Comparison of ENCODE assay signal across 9 cellular contexts in the genomic region with DNA sequence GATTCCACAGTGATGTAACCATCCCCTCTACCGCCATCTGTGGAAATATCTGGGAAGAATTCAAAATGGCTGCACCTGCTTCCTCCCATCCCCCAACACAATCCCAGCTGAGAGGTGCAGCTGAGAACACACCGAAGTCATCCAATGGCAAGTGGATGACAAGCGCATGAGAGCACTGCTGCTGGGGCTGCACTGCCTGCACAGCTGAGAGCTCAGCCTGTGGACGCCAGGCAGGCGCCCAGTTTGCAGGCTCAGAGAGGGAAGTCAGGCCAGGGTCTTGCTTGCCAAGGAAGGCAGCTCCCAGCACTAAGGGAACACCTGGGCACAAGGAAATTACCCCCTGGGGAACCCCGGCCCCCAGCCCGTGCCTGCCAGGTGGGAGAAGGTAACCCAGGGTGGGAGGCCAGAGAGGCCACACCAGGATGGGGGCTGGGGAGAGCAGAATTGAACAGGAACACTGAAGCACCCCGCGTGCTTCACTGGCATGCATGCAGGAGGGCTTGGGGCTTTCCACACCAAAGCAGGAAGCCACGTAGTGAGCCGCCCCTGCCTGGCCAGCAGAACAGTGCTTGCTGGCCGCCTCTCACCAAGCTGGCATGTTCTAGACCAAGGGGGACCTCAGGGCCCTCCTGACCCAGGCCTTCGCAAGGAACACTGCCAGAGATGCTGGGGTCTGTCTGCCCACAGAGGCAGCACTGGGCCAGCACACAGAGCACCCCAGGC. TPM values are rescaled to one million over a fixed set of nuclear protein-coding genes. Genes with fewer than 3 reads are reported as not detected.
DNase-seq lines count a peak whose midpoint lies in the region; ATAC-seq and TF ChIP-seq lines count a peak whose summit lies in the region.
"Had no signal": no experiment of that assay in that cellular context is flagged by ENCODE, and none has a peak within 500 bp of the region (broad histone marks: within the 10 kb centered on the region; RNA-seq: fewer than 3 reads in every experiment).

No MANE protein-coding gene starts in this region.

- no peaks in the 10 kb centered on the region for H3K27me3 Mint-ChIP-seq in effector memory CD8-positive, alpha-beta T cell
- no peaks in the 10 kb centered on the region for H3K27me3 Mint-ChIP-seq in MCF 10A (ENCODE audit: insufficient read depth, unreplicated experiment)

- peak; percentile 54 for ATAC-seq in effector memory CD8-positive, alpha-beta T cell (replicated peaks)

- no peaks in the 10 kb centered on the region for H3K27me3 ChIP-seq in stomach

- no peak for TF ChIP-seq POLR2A in stomach (IDR thresholded peaks at IDR 0.05)

- H3K36me3 ChIP-seq in stomach = peaks cover 9 to 38% (median 26%) of the 10 kb centered on the region in 4 donors

- intact Hi-C loops in stomach (cut with DNase I; ENCODE audit: low total_unique reads) = no loop called here
- intact Hi-C loops in MCF 10A (cut with micrococcal nuclease) = no loop called here

- TF ChIP-seq EP300 in stomach (IDR thresholded peaks at IDR 0.05) = no peak

- TF ChIP-seq CTCF in stomach (IDR thresholded peaks at IDR 0.05) (no peak), MCF 10A (IDR thresholded peaks at IDR 0.05; ENCODE audit: unreplicated experiment) (no peak)

- CTCF ChIA-PET in MCF 10A (lab: Yijun Ruan, JAX) = interaction anchor here (0.9 to 1.0 kb wide), 3 partner anchors 21 to 159 kb away, joined by 3 to 4 read pairs (median 3); no protein-coding TSS in a partner anchor

- H3K4me1 ChIP-seq in stomach = peaks cover 56 to 75% (median 59%) of the 10 kb centered on the region in 4 donors

- peak overlapping the region; percentile 95 to 96 for H3K27ac Mint-ChIP-seq in effector memory CD8-positive, alpha-beta T cell
- H3K27ac Mint-ChIP-seq in MCF 10A (ENCODE audit: low read depth, unreplicated experiment) = no peak overlapping the region

- H3K9me3 ChIP-seq in stomach = no peaks in the 10 kb centered on the region

- no TSS peak for BruUV-seq in MCF 10A (replicated peaks; lab: Mats Ljungman, UMichigan)

- POLR2A ChIA-PET in MCF 10A (lab: Yijun Ruan, JAX) = no interaction called here

- 81 to 87% (median 83%) methylated on average over 9 to 13 of the region's 13 CpGs for WGBS in stomach, 5 donors

- H3K27ac ChIP-seq in stomach = peak overlapping the region in 3 of 5 donors; percentile 7 to 76 (median 9)
- H3K27ac ChIP-seq: C4-2B had no signal

- H3K9me3 Mint-ChIP-seq in effector memory CD8-positive, alpha-beta T cell = no peaks in the 10 kb centered on the region
- no peaks in the 10 kb centered on the region for H3K9me3 Mint-ChIP-seq in MCF 10A (ENCODE audit: unreplicated experiment)

- peak overlapping the region; percentile 70 to 77 for H3K4me3 Mint-ChIP-seq in effector memory CD8-positive, alpha-beta T cell
- no peak overlapping the region for H3K4me3 Mint-ChIP-seq in MCF 10A (ENCODE audit: unreplicated experiment)

- DNase-seq in NCI-H748 (lab: John Stamatoyannopoulos, UW; ENCODE audit: unreplicated experiment) (peak; percentile 21), NCI-H748 treated with DMSO at 0.1 percent for 48 hours (lab: John Stamatoyannopoulos, UW) (no peak), T-helper 1 cell (peak in 3 of 5 donors; percentile 26 to 61 (median 40)), stomach (no peak), NCI-H1930 (lab: John Stamatoyannopoulos, UW) (no peak), NCI-H1694 treated with DMSO at 0.1 percent for 48 hours (lab: John Stamatoyannopoulos, UW) (no peak), MCF 10A (ENCODE audit: unreplicated experiment) (no peak)
- DNase-seq in effector memory CD8-positive, alpha-beta T cell = peak; percentile 44 to 45 (median 44)

- peaks cover 74% of the 10 kb centered on the region for H3K36me3 Mint-ChIP-seq in effector memory CD8-positive, alpha-beta T cell (ENCODE audit: insufficient read depth)
- H3K36me3 Mint-ChIP-seq in MCF 10A (ENCODE audit: insufficient read depth, unreplicated experiment) = peaks cover 49% of the 10 kb centered on the region

- peaks cover 92 to 95% of the 10 kb centered on the region in 2 donors for H3K4me1 Mint-ChIP-seq in effector memory CD8-positive, alpha-beta T cell (ENCODE audit: low read depth in 2 of 2)
- H3K4me1 Mint-ChIP-seq in MCF 10A (ENCODE audit: insufficient read depth, unreplicated experiment) = no peaks in the 10 kb centered on the region

- H3K4me3 ChIP-seq in stomach = no peak overlapping the region

RNA-seq across cellular contexts. Expression of gene FAM53B, which starts 46.2 kb away (rescaled TPM):
- total RNA-seq in stomach (10 to 100 TPM in 4 of 5 donors, 1 to 10 TPM in 1; 9.4 to 46.9 (median 19.3) TPM), MCF 10A (2022) (12.9 and 14.9 TPM in 2 replicates)
- polyA plus RNA-seq in stomach = 1 to 10 TPM; 5.7 to 9.3 (median 8.2) TPM

Comparison
In these comparisons a context has a peak if more than half of its experiments do, and no peak if none do; other contexts are left out.
1. DNase-seq: peak in NCI-H748 (single experiment), T-helper 1 cell (3 of 5) and effector memory CD8-positive, alpha-beta T cell (3 of 3); none in NCI-H748 treated with DMSO at 0.1 percent for 48 hours (single experiment), stomach (single experiment), NCI-H1930 (0 of 2), NCI-H1694 treated with DMSO at 0.1 percent for 48 hours (single experiment) and MCF 10A (single experiment).